In genomic region chr6:90432937-90433336, GRCh38 we compare ENCODE assay signal across 24 cellular contexts.
"Had no signal": no experiment of that assay in that cellular context is flagged by ENCODE, and none has a peak within 500 bp of the region (broad histone marks: within the 10 kb centered on the region; RNA-seq: fewer than 3 reads in every experiment).

No MANE protein-coding gene starts in this region.

- H3K4me1 ChIP-seq: parathyroid adenoma, psoas muscle, right lobe of liver, tibial nerve, uterus had no signal

- H3K4me3 ChIP-seq: left ventricle myocardium inferior, lung, mucosa of descending colon, psoas muscle, right lobe of liver, smooth muscle cell, tibial nerve, uterus had no signal

- DNase-seq: left ventricle myocardium inferior; midbrain; mucosa of descending colon; naive thymus-derived CD8-positive, alpha-beta T cell; occipital lobe; psoas muscle; right lobe of liver; stimulated activated CD4-positive, alpha-beta T cell treated with anti-CD3 and anti-CD28 coated beads, Interleukin-1b, Interleukin-23, amount 100 ng/mL, for 48 hours; stimulated activated CD4-positive, alpha-beta T cell treated with anti-CD3 and anti-CD28 coated beads, Interleukin-2, amount 100 ng/mL, for 48 hours; stimulated activated CD4-positive, alpha-beta T cell treated with anti-CD3 and anti-CD28 coated beads, Interleukin-4, amount 100 ng/mL, for 4 hours; stimulated activated CD8-positive, alpha-beta memory T cell treated with anti-CD3 and anti-CD28 coated beads, Interleukin-4, amount 100 ng/mL, for 48 hours; stimulated activated naive CD4-positive, alpha-beta T cell treated with Interleukin-2 at 50 U/mL for 16 hours; stimulated activated naive CD8-positive, alpha-beta T cell treated with anti-CD3 and anti-CD28 coated beads, Interleukin-15, amount 100 ng/mL, for 72 hours; substantia nigra; uterus had no signal

- H3K79me2 ChIP-seq: parathyroid adenoma had no signal

- H3K4me2 ChIP-seq: smooth muscle cell had no signal

- ATAC-seq: mucosa of descending colon; naive thymus-derived CD8-positive, alpha-beta T cell; psoas muscle; right lobe of liver; stimulated activated memory B cell treated with anti-CD40 and anti-IgM and Interleukin-4, amounts not matched to agents 10 μg/mL and 1 μg/mL and 100 μg/mL, for 72 hours; stimulated activated naive CD8-positive, alpha-beta T cell treated with anti-CD3 and anti-CD28 coated beads, Interleukin-15, amount 100 ng/mL, for 72 hours had no signal

- H3K27ac Mint-ChIP-seq: naive thymus-derived CD8-positive, alpha-beta T cell; nephron; stimulated activated memory B cell treated with anti-CD40 and anti-IgM and Interleukin-4, amounts not matched to agents 10 μg/mL and 1 μg/mL and 100 μg/mL, for 72 hours; stimulated activated naive CD8-positive, alpha-beta T cell treated with anti-CD3 and anti-CD28 coated beads, Interleukin-15, amount 100 ng/mL, for 72 hours; type B pancreatic cell had no signal

- H3K9ac ChIP-seq: parathyroid adenoma had no signal

- H3K4me1 Mint-ChIP-seq: nephron; stimulated activated memory B cell treated with anti-CD40 and anti-IgM and Interleukin-4, amounts not matched to agents 10 μg/mL and 1 μg/mL and 100 μg/mL, for 72 hours had no signal

- H3K4me3 Mint-ChIP-seq: naive thymus-derived CD8-positive, alpha-beta T cell; nephron; neural crest cell; stimulated activated memory B cell treated with anti-CD40 and anti-IgM and Interleukin-4, amounts not matched to agents 10 μg/mL and 1 μg/mL and 100 μg/mL, for 72 hours; stimulated activated naive CD8-positive, alpha-beta T cell treated with anti-CD3 and anti-CD28 coated beads, Interleukin-15, amount 100 ng/mL, for 72 hours; type B pancreatic cell had no signal

- H3K9me3 ChIP-seq: neutrophil, right lobe of liver, uterus had no signal

- H3K27me3 ChIP-seq: neutrophil, right lobe of liver, tibial nerve, uterus had no signal

- H3K36me3 Mint-ChIP-seq: type B pancreatic cell had no signal

- H3K36me3 ChIP-seq: left ventricle myocardium inferior, neutrophil, right lobe of liver, tibial nerve, uterus had no signal

- H3K27me3 Mint-ChIP-seq: naive thymus-derived CD8-positive, alpha-beta T cell; stimulated activated naive CD8-positive, alpha-beta T cell treated with anti-CD3 and anti-CD28 coated beads, Interleukin-15, amount 100 ng/mL, for 72 hours had no signal

- H2AFZ ChIP-seq: parathyroid adenoma had no signal

- H3K27ac ChIP-seq: left ventricle myocardium inferior, neutrophil, parathyroid adenoma, psoas muscle, right lobe of liver, tibial nerve, uterus had no signal
